Comparison of ENCODE assay signal across 22 cellular contexts in the genomic region with DNA sequence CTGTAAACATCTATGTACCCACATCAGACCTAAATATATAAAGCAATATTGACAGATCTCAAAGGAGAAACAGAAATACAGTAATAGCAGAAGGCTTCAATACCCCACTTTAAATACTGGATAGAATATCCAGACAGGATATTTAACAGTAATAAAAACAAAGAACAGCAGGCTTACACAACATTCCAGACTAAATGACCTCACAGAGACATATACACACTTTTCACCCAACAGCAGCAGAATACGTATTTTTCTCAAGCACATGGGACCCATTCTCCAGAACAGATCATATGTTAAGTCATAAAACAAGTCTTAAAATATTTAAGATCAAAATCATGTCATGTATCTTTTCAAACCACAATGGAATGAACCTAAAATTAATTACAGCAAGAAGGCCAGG.
DNase-seq lines count a peak whose midpoint lies in the region; ATAC-seq and TF ChIP-seq lines count a peak whose summit lies in the region.
"Had no signal": no experiment of that assay in that cellular context is flagged by ENCODE, and none has a peak within 500 bp of the region (broad histone marks: within the 10 kb centered on the region; RNA-seq: fewer than 3 reads in every experiment).

No MANE protein-coding gene starts in this region.

- H3K4me2 ChIP-seq in IMR-90 (ENCODE audit: low read depth, low read length), result no peak overlapping the region
- H3K4me2 ChIP-seq: A549, KMS-11 had no signal

- H4K20me1 ChIP-seq in IMR-90 (ENCODE audit: insufficient read depth, low read length), result peaks cover 14% of the 10 kb centered on the region

- peaks cover 26 to 52% of the 10 kb centered on the region in 2 experiments for H3K79me1 ChIP-seq in IMR-90 (ENCODE audit: low read depth in 1 of 2, low read length in 2 of 2)

- no peak overlapping the region for H3K9ac ChIP-seq in IMR-90 (ENCODE audit: low read depth, low read length)
- H3K9ac ChIP-seq: KMS-11 had no signal

- no peak overlapping the region for H3K4ac ChIP-seq in IMR-90 (ENCODE audit: low read depth, low read length)

- H3K9me3 ChIP-seq in IMR-90 (ENCODE audit: control insufficient read depth, insufficient read depth, low read length), result no peaks in the 10 kb centered on the region
- H3K9me3 ChIP-seq: A549, SJSA1 had no signal

- POLR2A ChIA-PET in IMR-90 (lab: Charles Lee; ENCODE audit: unreplicated experiment), result no interaction called here

- H3K27ac Mint-ChIP-seq in activated naive CD8-positive, alpha-beta T cell treated with anti-CD3 and anti-CD28 coated beads for 36 hours, result no peak overlapping the region
- H3K27ac Mint-ChIP-seq: B cell, CD14-positive monocyte, IgD-negative memory B cell had no signal

- CTCF ChIA-PET in IMR-90 (lab: Yijun Ruan, JAX), result no interaction called here

- no peak overlapping the region for H3K23ac ChIP-seq in IMR-90 (ENCODE audit: low read depth, low read length)

- no peak overlapping the region for H2BK20ac ChIP-seq in IMR-90 (ENCODE audit: low read depth, low read length)

- WGBS in IMR-90 (ENCODE audit: extremely low coverage in 2 of 2, insufficient read length in 1 of 2), 2 experiments, result no CpG with 5 or more reads among the region's 1 CpG

- no peak overlapping the region for H3K18ac ChIP-seq in IMR-90 (ENCODE audit: low read depth, low read length)

- no TSS peak for BruUV-seq in IMR-90 (replicated peaks; lab: Mats Ljungman, UMichigan)

- H3K27ac ChIP-seq in IMR-90 (ENCODE audit: insufficient read depth, low read length), result no peak overlapping the region
- H3K27ac ChIP-seq: A549, KMS-11, SJSA1 had no signal

- peaks cover 11% of the 10 kb centered on the region for H3K36me3 ChIP-seq in IMR-90 (ENCODE audit: control insufficient read depth, insufficient read depth, low read length)
- H3K36me3 ChIP-seq: SJSA1 had no signal

- peaks cover 36% of the 10 kb centered on the region for H3K36me3 Mint-ChIP-seq in activated naive CD8-positive, alpha-beta T cell treated with anti-CD3 and anti-CD28 coated beads for 36 hours

- H3K4me3 Mint-ChIP-seq in activated naive CD8-positive, alpha-beta T cell treated with anti-CD3 and anti-CD28 coated beads for 36 hours, result no peak overlapping the region
- H3K4me3 Mint-ChIP-seq: B cell, CD14-positive monocyte, IgD-negative memory B cell had no signal

- H2AK5ac ChIP-seq in IMR-90 (ENCODE audit: low read depth, low read length), result no peak overlapping the region

- no peak overlapping the region for H2AFZ ChIP-seq in IMR-90 (replicated peaks; ENCODE audit: low read length, poor library complexity)

- no peak overlapping the region for H4K5ac ChIP-seq in IMR-90 (ENCODE audit: low read depth, low read length)

- no peak overlapping the region for H2AK9ac ChIP-seq in IMR-90 (replicated peaks; ENCODE audit: low read depth, low read length, poor library complexity)

- ATAC-seq in IMR-90 (ENCODE audit: low read depth), result peak; percentile 77
- ATAC-seq in GM21786 (IDR thresholded peaks at IDR 0.05; ENCODE audit: unreplicated experiment), result no peak
- ATAC-seq: A549, HCT116 had no signal

- H4K8ac ChIP-seq in IMR-90 (ENCODE audit: low read depth in 2 of 2, low read length in 2 of 2), result no peak overlapping the region

- H3K4me1 Mint-ChIP-seq in activated naive CD8-positive, alpha-beta T cell treated with anti-CD3 and anti-CD28 coated beads for 36 hours, result peaks cover 10% of the 10 kb centered on the region

- H3K4me3 ChIP-seq in IMR-90 (ENCODE audit: insufficient read depth, low read depth, low read length), result no peak overlapping the region
- no peak overlapping the region for H3K4me3 ChIP-seq in choroid plexus epithelial cell (ENCODE audit: low read depth, low read length)
- H3K4me3 ChIP-seq: A549, SJSA1 had no signal

- dilution Hi-C loops in IMR-90 (cut with HindIII; ENCODE audit: low sequenced_read_pairs, unreplicated experiment), result no loop called here

- no peak for TF ChIP-seq CTCF in IMR-90 (conservative IDR thresholded peaks at IDR 0.05; ENCODE audit: low read depth, low read length)
- no peak for TF ChIP-seq CTCF in choroid plexus epithelial cell (conservative IDR thresholded peaks at IDR 0.05; ENCODE audit: low read depth, low read length)

- in situ Hi-C loops in IMR-90 (cut with MboI; ENCODE audit: low sequenced_read_pairs), result no loop called here

- H3K14ac ChIP-seq in IMR-90 (replicated peaks; ENCODE audit: low read depth, low read length), result no peak overlapping the region

- DNase-seq in IMR-90, result peak; percentile 69
- peak; percentile 44 for DNase-seq in choroid plexus epithelial cell (ENCODE audit: low read depth)
- DNase-seq in non-pigmented ciliary epithelial cell (ENCODE audit: low read depth), result peak; percentile 9
- DNase-seq in activated naive CD8-positive, alpha-beta T cell treated with anti-CD3 and anti-CD28 coated beads for 36 hours, result no peak
- no peak for DNase-seq in globus pallidus (ENCODE audit: low spot score)
- no peak for DNase-seq in NCI-H1092 (lab: John Stamatoyannopoulos, UW)
- DNase-seq: MM.1S, NCI-H1417, NCI-H1694 treated with DMSO at 0.1 percent for 48 hours, NCI-H2081, NCI-H2227 treated with DMSO at 0.1 percent for 48 hours, NCI-H526 treated with DMSO at 0.1 percent for 48 hours, Right ventricle myocardium superior, RPMI8226 had no signal

- H4K91ac ChIP-seq in IMR-90 (ENCODE audit: insufficient read depth, low read depth, low read length), result no peak overlapping the region

- H2BK5ac ChIP-seq in IMR-90 (ENCODE audit: low read depth, low read length, poor library complexity, severe bottlenecking), result no peak overlapping the region

- H3K56ac ChIP-seq in IMR-90 (ENCODE audit: extremely low read depth, insufficient read depth, low read length), result no peak overlapping the region

- H2BK120ac ChIP-seq in IMR-90 (ENCODE audit: low read depth, low read length), result no peak overlapping the region

- no peak for TF ChIP-seq RAD21 in IMR-90 (IDR thresholded peaks at IDR 0.05; ENCODE audit: low read length)

- TF ChIP-seq POLR2A in IMR-90 (IDR thresholded peaks at IDR 0.05; ENCODE audit: low read depth, low read length), result no peak

- H3K9me3 Mint-ChIP-seq in activated naive CD8-positive, alpha-beta T cell treated with anti-CD3 and anti-CD28 coated beads for 36 hours, result peaks cover 5% of the 10 kb centered on the region

- H3K9me1 ChIP-seq in IMR-90 (ENCODE audit: insufficient read depth, low read length), result no peaks in the 10 kb centered on the region

- H3K27me3 ChIP-seq in IMR-90 (ENCODE audit: control insufficient read depth, insufficient read depth, low read length), result no peaks in the 10 kb centered on the region
- H3K27me3 ChIP-seq: SJSA1 had no signal

- no peaks in the 10 kb centered on the region for H3K27me3 Mint-ChIP-seq in activated naive CD8-positive, alpha-beta T cell treated with anti-CD3 and anti-CD28 coated beads for 36 hours
- H3K27me3 Mint-ChIP-seq: B cell, IgD-negative memory B cell had no signal

- no peaks in the 10 kb centered on the region for H3K4me1 ChIP-seq in IMR-90 (ENCODE audit: control insufficient read depth, insufficient read depth, low read length)
- H3K4me1 ChIP-seq: A549, SJSA1 had no signal

- intact Hi-C loops in IMR-90 (cut with micrococcal nuclease), result no loop called here

- H2BK15ac ChIP-seq in IMR-90 (ENCODE audit: low read depth, low read length), result no peak overlapping the region

TF ChIP-seq in IMR-90, 13 proteins besides CTCF, POLR2A, EP300 and RAD21:
- TF ChIP-seq, protein P1, sequence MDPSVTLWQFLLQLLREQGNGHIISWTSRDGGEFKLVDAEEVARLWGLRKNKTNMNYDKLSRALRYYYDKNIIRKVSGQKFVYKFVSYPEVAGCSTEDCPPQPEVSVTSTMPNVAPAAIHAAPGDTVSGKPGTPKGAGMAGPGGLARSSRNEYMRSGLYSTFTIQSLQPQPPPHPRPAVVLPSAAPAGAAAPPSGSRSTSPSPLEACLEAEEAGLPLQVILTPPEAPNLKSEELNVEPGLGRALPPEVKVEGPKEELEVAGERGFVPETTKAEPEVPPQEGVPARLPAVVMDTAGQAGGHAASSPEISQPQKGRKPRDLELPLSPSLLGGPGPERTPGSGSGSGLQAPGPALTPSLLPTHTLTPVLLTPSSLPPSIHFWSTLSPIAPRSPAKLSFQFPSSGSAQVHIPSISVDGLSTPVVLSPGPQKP (IDR thresholded peaks at IDR 0.05; ENCODE audit: borderline replicate concordance, low read depth, low read length), result no peak
- no peak for TF ChIP-seq CHD1 (IDR thresholded peaks at IDR 0.05; ENCODE audit: low read depth, low read length)
- no peak for TF ChIP-seq RFX5 (IDR thresholded peaks at IDR 0.05; ENCODE audit: low read depth, low read length)
- TF ChIP-seq, protein P2, sequence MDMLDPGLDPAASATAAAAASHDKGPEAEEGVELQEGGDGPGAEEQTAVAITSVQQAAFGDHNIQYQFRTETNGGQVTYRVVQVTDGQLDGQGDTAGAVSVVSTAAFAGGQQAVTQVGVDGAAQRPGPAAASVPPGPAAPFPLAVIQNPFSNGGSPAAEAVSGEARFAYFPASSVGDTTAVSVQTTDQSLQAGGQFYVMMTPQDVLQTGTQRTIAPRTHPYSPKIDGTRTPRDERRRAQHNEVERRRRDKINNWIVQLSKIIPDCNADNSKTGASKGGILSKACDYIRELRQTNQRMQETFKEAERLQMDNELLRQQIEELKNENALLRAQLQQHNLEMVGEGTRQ (IDR thresholded peaks at IDR 0.05; ENCODE audit: low read depth, low read length), result no peak
- TF ChIP-seq RCOR1 (IDR thresholded peaks at IDR 0.05; ENCODE audit: insufficient replicate concordance, low read length), result no peak
- TF ChIP-seq CEBPB (IDR thresholded peaks at IDR 0.05; ENCODE audit: low read depth, low read length), result peak; percentile 53
- no peak for TF ChIP-seq FOS (IDR thresholded peaks at IDR 0.05; ENCODE audit: low read depth, low read length)
- no peak for TF ChIP-seq MAFK (IDR thresholded peaks at IDR 0.05; ENCODE audit: low read depth, low read length)
- no peak for TF ChIP-seq SMC3 (IDR thresholded peaks at IDR 0.05; ENCODE audit: low read depth, low read length)

Comparison
In these comparisons a context has a peak if more than half of its experiments do, and no peak if none do; other contexts are left out.
1. DNase-seq: peak in IMR-90 (single experiment), choroid plexus epithelial cell (single experiment) and non-pigmented ciliary epithelial cell (single experiment); none in activated naive CD8-positive, alpha-beta T cell treated with anti-CD3 and anti-CD28 coated beads for 36 hours (single experiment), globus pallidus (single experiment) and NCI-H1092 (single experiment).